ENCODE assay signal across 14 cellular contexts in the genomic region with DNA sequence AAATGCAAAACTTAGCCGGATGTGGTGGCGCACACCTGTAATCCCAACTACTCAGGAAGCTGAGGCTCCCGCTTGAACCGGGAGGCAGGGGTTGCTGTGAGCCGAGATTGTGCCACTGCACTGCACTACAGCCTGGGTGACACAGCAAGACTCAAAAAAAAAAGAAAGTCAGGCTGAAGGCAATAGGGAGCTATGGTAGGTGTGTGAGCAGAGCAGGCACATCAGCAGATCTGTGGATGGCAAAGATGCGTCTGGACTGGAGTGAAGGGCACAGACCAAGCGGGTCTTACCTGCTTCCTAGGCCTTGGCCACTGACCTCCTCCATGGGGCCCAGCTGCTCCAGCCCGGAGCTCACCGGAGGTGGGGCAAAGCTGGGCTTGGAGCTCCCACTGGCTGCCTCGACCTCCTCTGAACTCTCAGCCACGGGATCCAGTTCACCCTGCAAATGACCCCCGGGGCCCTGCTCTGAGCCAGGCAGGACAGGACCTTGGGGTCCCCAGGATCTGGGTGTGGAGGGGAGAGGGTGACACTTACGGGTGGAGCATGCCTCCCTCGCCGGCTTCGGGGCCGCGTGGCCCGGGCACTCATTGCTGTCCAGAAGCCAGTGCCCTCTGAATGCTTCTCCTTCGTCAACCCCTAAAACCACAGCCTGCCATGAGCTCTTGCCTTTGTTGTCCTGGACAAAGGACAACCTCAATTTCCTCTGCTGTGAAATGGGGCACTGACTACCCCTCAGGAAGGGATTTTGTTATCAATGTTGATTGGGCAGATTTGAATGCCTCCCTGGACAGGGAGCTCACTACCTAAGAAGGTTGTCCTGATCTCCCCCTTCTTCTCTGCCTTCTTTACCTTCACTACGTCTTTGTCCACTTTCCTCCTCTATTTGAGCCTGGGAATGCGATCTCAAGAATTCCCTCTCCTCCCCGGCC. TPM values are rescaled to one million over a fixed set of nuclear protein-coding genes. Genes with fewer than 3 reads are reported as not detected.
DNase-seq lines count a peak whose midpoint lies in the region; ATAC-seq and TF ChIP-seq lines count a peak whose summit lies in the region.
"Had no signal": no experiment of that assay in that cellular context is flagged by ENCODE, and none has a peak within 500 bp of the region (broad histone marks: within the 10 kb centered on the region; RNA-seq: fewer than 3 reads in every experiment).

No MANE protein-coding gene starts in this region.

- no peaks in the 10 kb centered on the region for H3K9me3 Mint-ChIP-seq in activated naive CD8-positive, alpha-beta T cell treated with anti-CD3 and anti-CD28 coated beads, Interleukin-2, amount 10 ng/mL, durations not matched to agents 7 days and 5 days
- H3K9me3 Mint-ChIP-seq in activated naive CD8-positive, alpha-beta T cell treated with anti-CD3 and anti-CD28 coated beads, Interleukin-2, amount 50 U/mL, for 24 hours: no peaks in the 10 kb centered on the region
- no peaks in the 10 kb centered on the region for H3K9me3 Mint-ChIP-seq in nephron

- H3K9me3 ChIP-seq in upper lobe of right lung: no peaks in the 10 kb centered on the region

- DNase-seq in activated naive CD8-positive, alpha-beta T cell treated with anti-CD3 and anti-CD28 coated beads, Interleukin-2, amount 10 ng/mL, durations not matched to agents 7 days and 5 days: no peak
- DNase-seq in activated naive CD8-positive, alpha-beta T cell treated with anti-CD3 and anti-CD28 coated beads, Interleukin-2, amount 50 U/mL, for 24 hours: no peak
- DNase-seq in coronary artery (ENCODE audit: low spot score): no peak
- DNase-seq in upper lobe of right lung: no peak
- DNase-seq in NCI-H1694 treated with DMSO at 0.1 percent for 48 hours (lab: John Stamatoyannopoulos, UW): no peak
- no peak for DNase-seq in D341Med (ENCODE audit: low spot score)
- DNase-seq: DND-41, head of caudate nucleus, NCI-H1105, NCI-H526 treated with DMSO at 0.1 percent for 48 hours had no signal

- no peaks in the 10 kb centered on the region for H3K27me3 ChIP-seq in upper lobe of right lung

- H3K27ac Mint-ChIP-seq in activated naive CD8-positive, alpha-beta T cell treated with anti-CD3 and anti-CD28 coated beads, Interleukin-2, amount 10 ng/mL, durations not matched to agents 7 days and 5 days: peak overlapping the region; percentile 9
- H3K27ac Mint-ChIP-seq in activated naive CD8-positive, alpha-beta T cell treated with anti-CD3 and anti-CD28 coated beads, Interleukin-2, amount 50 U/mL, for 24 hours: no peak overlapping the region
- H3K27ac Mint-ChIP-seq in nephron: peak overlapping the region; percentile 43 to 69 (median 49)

- no peak overlapping the region for H3K4me3 Mint-ChIP-seq in activated naive CD8-positive, alpha-beta T cell treated with anti-CD3 and anti-CD28 coated beads, Interleukin-2, amount 10 ng/mL, durations not matched to agents 7 days and 5 days
- H3K4me3 Mint-ChIP-seq in activated naive CD8-positive, alpha-beta T cell treated with anti-CD3 and anti-CD28 coated beads, Interleukin-2, amount 50 U/mL, for 24 hours: no peak overlapping the region
- peak overlapping the region in 1 of 3 experiments; percentile 52 for H3K4me3 Mint-ChIP-seq in nephron

- no peaks in the 10 kb centered on the region for H3K36me3 Mint-ChIP-seq in activated naive CD8-positive, alpha-beta T cell treated with anti-CD3 and anti-CD28 coated beads, Interleukin-2, amount 10 ng/mL, durations not matched to agents 7 days and 5 days
- H3K36me3 Mint-ChIP-seq in activated naive CD8-positive, alpha-beta T cell treated with anti-CD3 and anti-CD28 coated beads, Interleukin-2, amount 50 U/mL, for 24 hours (ENCODE audit: low read depth): peaks cover 3% of the 10 kb centered on the region
- H3K36me3 Mint-ChIP-seq in nephron (ENCODE audit: low read depth): peaks cover 7% of the 10 kb centered on the region

- H3K27ac ChIP-seq in coronary artery (peak overlapping the region in 1 of 2 donors; percentile 51), upper lobe of right lung (peak overlapping the region; percentile 78)

- H3K36me3 ChIP-seq in upper lobe of right lung: peaks cover 4% of the 10 kb centered on the region

- no peak for ATAC-seq in activated naive CD8-positive, alpha-beta T cell treated with anti-CD3 and anti-CD28 coated beads, Interleukin-2, amount 10 ng/mL, durations not matched to agents 7 days and 5 days (ENCODE audit: low read depth)
- ATAC-seq in activated naive CD8-positive, alpha-beta T cell treated with anti-CD3 and anti-CD28 coated beads, Interleukin-2, amount 50 U/mL, for 24 hours: no peak
- ATAC-seq in upper lobe of right lung (no peak), GM21737 (IDR thresholded peaks at IDR 0.05; ENCODE audit: unreplicated experiment) (no peak)
- ATAC-seq: GM12878 had no signal

- POLR2A ChIA-PET in activated naive CD8-positive, alpha-beta T cell treated with anti-CD3 and anti-CD28 coated beads, Interleukin-2, amount 10 ng/mL, durations not matched to agents 7 days and 5 days (lab: Charles Lee): interaction anchor here (1.1 to 1.4 kb wide), 2 partner anchors 16 to 29 kb away, joined by 3 read pairs; no protein-coding TSS in a partner anchor

- peak overlapping the region; percentile 58 for H3K4me3 ChIP-seq in coronary artery
- H3K4me3 ChIP-seq in upper lobe of right lung: peak overlapping the region; percentile 52
- H3K4me3 ChIP-seq: GM12878 had no signal

- no peak for TF ChIP-seq CTCF in coronary artery (IDR thresholded peaks at IDR 0.05)
- TF ChIP-seq CTCF in nephron (IDR thresholded peaks at IDR 0.05; ENCODE audit: unreplicated experiment in 3 of 3): no peak
- no peak for TF ChIP-seq CTCF in upper lobe of right lung (IDR thresholded peaks at IDR 0.05)

- intact Hi-C loops in upper lobe of right lung (cut with DNase I): no loop called here

- peaks cover 24% of the 10 kb centered on the region for H3K4me1 Mint-ChIP-seq in activated naive CD8-positive, alpha-beta T cell treated with anti-CD3 and anti-CD28 coated beads, Interleukin-2, amount 10 ng/mL, durations not matched to agents 7 days and 5 days
- H3K4me1 Mint-ChIP-seq in activated naive CD8-positive, alpha-beta T cell treated with anti-CD3 and anti-CD28 coated beads, Interleukin-2, amount 50 U/mL, for 24 hours: peaks cover 24% of the 10 kb centered on the region
- peaks cover 14% of the 10 kb centered on the region for H3K4me1 Mint-ChIP-seq in nephron

- H3K4me1 ChIP-seq in upper lobe of right lung: peaks cover 6% of the 10 kb centered on the region

- no peaks in the 10 kb centered on the region for H3K27me3 Mint-ChIP-seq in activated naive CD8-positive, alpha-beta T cell treated with anti-CD3 and anti-CD28 coated beads, Interleukin-2, amount 10 ng/mL, durations not matched to agents 7 days and 5 days
- peaks cover 6% of the 10 kb centered on the region for H3K27me3 Mint-ChIP-seq in activated naive CD8-positive, alpha-beta T cell treated with anti-CD3 and anti-CD28 coated beads, Interleukin-2, amount 50 U/mL, for 24 hours
- H3K27me3 Mint-ChIP-seq in nephron (ENCODE audit: low read depth): no peaks in the 10 kb centered on the region

RNA-seq across cellular contexts. Expression of a gene that starts 0.6 kb away (rescaled TPM):
- total RNA-seq in activated naive CD8-positive, alpha-beta T cell treated with anti-CD3 and anti-CD28 coated beads, Interleukin-2, amount 10 ng/mL, durations not matched to agents 7 days and 5 days: not detected
- total RNA-seq in upper lobe of right lung: 14.0 TPM
- total RNA-seq: H4 had no signal

RNA-seq across cellular contexts. Expression of a gene that starts 3.3 kb away (rescaled TPM):
- 100 to 1,000 TPM; 104 to 112 TPM for total RNA-seq in activated naive CD8-positive, alpha-beta T cell treated with anti-CD3 and anti-CD28 coated beads, Interleukin-2, amount 10 ng/mL, durations not matched to agents 7 days and 5 days
- total RNA-seq in upper lobe of right lung: 67.9 TPM

RNA-seq across cellular contexts. Expression of a gene that starts 17.7 kb away (rescaled TPM):
- 1 to 10 TPM; 5.7 to 5.8 TPM for total RNA-seq in activated naive CD8-positive, alpha-beta T cell treated with anti-CD3 and anti-CD28 coated beads, Interleukin-2, amount 10 ng/mL, durations not matched to agents 7 days and 5 days
- total RNA-seq in upper lobe of right lung: 0.64 TPM

RNA-seq across cellular contexts. Expression of a gene that starts 18.3 kb away (rescaled TPM):
- 1 to 10 TPM; 2.3 to 3.0 TPM for total RNA-seq in activated naive CD8-positive, alpha-beta T cell treated with anti-CD3 and anti-CD28 coated beads, Interleukin-2, amount 10 ng/mL, durations not matched to agents 7 days and 5 days
- total RNA-seq in upper lobe of right lung: 41.7 TPM

RNA-seq across cellular contexts. Expression of a gene that starts 38.0 kb away (rescaled TPM):
- total RNA-seq in activated naive CD8-positive, alpha-beta T cell treated with anti-CD3 and anti-CD28 coated beads, Interleukin-2, amount 10 ng/mL, durations not matched to agents 7 days and 5 days: 10 to 100 TPM; 31.8 to 39.0 TPM
- 31.6 TPM for total RNA-seq in upper lobe of right lung

Comparison
In these comparisons a context has a peak if more than half of its experiments do, and no peak if none do; other contexts are left out.
1. RNA of a gene that starts 0.6 kb away (total RNA-seq): 14.0 TPM in upper lobe of right lung (single experiment); not detected in activated naive CD8-positive, alpha-beta T cell treated with anti-CD3 and anti-CD28 coated beads, Interleukin-2, amount 10 ng/mL, durations not matched to agents 7 days and 5 days; every median in the first group is over 10 times any median in the second.